1 cellular context compared by ENCODE assay signal in the genomic region with DNA sequence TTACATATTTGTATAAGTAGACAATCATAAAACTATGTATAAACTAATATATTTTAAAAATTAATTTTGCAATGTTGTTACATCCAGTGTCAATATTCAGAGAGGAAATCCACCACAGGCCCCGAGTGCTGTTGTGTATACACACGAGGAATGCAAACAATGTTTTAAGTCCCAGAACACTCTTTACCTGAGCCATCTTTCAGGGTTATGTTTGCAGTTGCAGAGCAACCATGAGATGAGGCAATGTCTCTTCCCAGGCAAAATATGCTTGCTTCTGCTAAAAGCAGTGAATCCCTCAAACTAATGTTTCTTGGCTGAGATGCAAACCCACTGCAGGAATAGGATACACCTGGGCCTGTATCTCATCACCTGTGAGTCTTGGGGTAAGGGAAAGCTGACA.
TF ChIP-seq lines count a peak whose summit lies in the region.

No MANE protein-coding gene starts in this region.

TF ChIP-seq in HepG2, 621 proteins besides CTCF, POLR2A, EP300 and RAD21 (continued from another document and continues in another):
- TF ChIP-seq ZNF407 (CRISPR knock-in tag; IDR thresholded peaks at IDR 0.05; ENCODE audit: not compliant biosample characterization) (no peak), ELF1 (CRISPR knock-in tag; IDR thresholded peaks at IDR 0.05) (no peak), SNAPC4 (CRISPR knock-in tag; IDR thresholded peaks at IDR 0.05) (no peak), PTBP1 (IDR thresholded peaks at IDR 0.05; ENCODE audit: low read depth, low read length, poor library complexity, severe bottlenecking) (no peak), ATRX (CRISPR knock-in tag; IDR thresholded peaks at IDR 0.05; ENCODE audit: borderline replicate concordance) (no peak), ZNF816 (CRISPR knock-in tag; IDR thresholded peaks at IDR 0.05; ENCODE audit: borderline replicate concordance) (no peak), HNRNPUL1 (IDR thresholded peaks at IDR 0.05; ENCODE audit: low read depth, low read length) (no peak), JUND (CRISPR knock-in tag; IDR thresholded peaks at IDR 0.05) (no peak), ATF5 (CRISPR knock-in tag; IDR thresholded peaks at IDR 0.05; ENCODE audit: low read depth) (no peak), PAF1 (CRISPR knock-in tag; IDR thresholded peaks at IDR 0.05) (no peak), ADNP (CRISPR knock-in tag; IDR thresholded peaks at IDR 0.05) (no peak), ZNF326 (CRISPR knock-in tag; IDR thresholded peaks at IDR 0.05; ENCODE audit: borderline replicate concordance) (no peak), ZNF263 (CRISPR knock-in tag; IDR thresholded peaks at IDR 0.05) (no peak), HIVEP1 (CRISPR knock-in tag; IDR thresholded peaks at IDR 0.05) (no peak), SALL1 (CRISPR knock-in tag; IDR thresholded peaks at IDR 0.05) (peak; percentile 98), ZNF781 (CRISPR knock-in tag; IDR thresholded peaks at IDR 0.05; ENCODE audit: borderline replicate concordance, not compliant biosample characterization) (no peak)
- TF ChIP-seq, protein P1, sequence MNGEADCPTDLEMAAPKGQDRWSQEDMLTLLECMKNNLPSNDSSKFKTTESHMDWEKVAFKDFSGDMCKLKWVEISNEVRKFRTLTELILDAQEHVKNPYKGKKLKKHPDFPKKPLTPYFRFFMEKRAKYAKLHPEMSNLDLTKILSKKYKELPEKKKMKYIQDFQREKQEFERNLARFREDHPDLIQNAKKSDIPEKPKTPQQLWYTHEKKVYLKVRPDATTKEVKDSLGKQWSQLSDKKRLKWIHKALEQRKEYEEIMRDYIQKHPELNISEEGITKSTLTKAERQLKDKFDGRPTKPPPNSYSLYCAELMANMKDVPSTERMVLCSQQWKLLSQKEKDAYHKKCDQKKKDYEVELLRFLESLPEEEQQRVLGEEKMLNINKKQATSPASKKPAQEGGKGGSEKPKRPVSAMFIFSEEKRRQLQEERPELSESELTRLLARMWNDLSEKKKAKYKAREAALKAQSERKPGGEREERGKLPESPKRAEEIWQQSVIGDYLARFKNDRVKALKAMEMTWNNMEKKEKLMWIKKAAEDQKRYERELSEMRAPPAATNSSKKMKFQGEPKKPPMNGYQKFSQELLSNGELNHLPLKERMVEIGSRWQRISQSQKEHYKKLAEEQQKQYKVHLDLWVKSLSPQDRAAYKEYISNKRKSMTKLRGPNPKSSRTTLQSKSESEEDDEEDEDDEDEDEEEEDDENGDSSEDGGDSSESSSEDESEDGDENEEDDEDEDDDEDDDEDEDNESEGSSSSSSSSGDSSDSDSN (CRISPR knock-in tag; IDR thresholded peaks at IDR 0.05): no peak
- TF ChIP-seq, protein P2, sequence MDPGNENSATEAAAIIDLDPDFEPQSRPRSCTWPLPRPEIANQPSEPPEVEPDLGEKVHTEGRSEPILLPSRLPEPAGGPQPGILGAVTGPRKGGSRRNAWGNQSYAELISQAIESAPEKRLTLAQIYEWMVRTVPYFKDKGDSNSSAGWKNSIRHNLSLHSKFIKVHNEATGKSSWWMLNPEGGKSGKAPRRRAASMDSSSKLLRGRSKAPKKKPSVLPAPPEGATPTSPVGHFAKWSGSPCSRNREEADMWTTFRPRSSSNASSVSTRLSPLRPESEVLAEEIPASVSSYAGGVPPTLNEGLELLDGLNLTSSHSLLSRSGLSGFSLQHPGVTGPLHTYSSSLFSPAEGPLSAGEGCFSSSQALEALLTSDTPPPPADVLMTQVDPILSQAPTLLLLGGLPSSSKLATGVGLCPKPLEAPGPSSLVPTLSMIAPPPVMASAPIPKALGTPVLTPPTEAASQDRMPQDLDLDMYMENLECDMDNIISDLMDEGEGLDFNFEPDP (CRISPR knock-in tag; conservative IDR thresholded peaks at IDR 0.05): no peak
- TF ChIP-seq, protein P3, sequence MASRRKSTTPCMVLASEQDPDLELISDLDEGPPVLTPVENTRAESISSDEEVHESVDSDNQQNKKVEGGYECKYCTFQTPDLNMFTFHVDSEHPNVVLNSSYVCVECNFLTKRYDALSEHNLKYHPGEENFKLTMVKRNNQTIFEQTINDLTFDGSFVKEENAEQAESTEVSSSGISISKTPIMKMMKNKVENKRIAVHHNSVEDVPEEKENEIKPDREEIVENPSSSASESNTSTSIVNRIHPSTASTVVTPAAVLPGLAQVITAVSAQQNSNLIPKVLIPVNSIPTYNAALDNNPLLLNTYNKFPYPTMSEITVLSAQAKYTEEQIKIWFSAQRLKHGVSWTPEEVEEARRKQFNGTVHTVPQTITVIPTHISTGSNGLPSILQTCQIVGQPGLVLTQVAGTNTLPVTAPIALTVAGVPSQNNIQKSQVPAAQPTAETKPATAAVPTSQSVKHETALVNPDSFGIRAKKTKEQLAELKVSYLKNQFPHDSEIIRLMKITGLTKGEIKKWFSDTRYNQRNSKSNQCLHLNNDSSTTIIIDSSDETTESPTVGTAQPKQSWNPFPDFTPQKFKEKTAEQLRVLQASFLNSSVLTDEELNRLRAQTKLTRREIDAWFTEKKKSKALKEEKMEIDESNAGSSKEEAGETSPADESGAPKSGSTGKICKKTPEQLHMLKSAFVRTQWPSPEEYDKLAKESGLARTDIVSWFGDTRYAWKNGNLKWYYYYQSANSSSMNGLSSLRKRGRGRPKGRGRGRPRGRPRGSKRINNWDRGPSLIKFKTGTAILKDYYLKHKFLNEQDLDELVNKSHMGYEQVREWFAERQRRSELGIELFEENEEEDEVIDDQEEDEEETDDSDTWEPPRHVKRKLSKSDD (CRISPR knock-in tag; IDR thresholded peaks at IDR 0.05; ENCODE audit: low read depth): no peak
